ENCODE assay signal across 17 cellular contexts in the genomic region with DNA sequence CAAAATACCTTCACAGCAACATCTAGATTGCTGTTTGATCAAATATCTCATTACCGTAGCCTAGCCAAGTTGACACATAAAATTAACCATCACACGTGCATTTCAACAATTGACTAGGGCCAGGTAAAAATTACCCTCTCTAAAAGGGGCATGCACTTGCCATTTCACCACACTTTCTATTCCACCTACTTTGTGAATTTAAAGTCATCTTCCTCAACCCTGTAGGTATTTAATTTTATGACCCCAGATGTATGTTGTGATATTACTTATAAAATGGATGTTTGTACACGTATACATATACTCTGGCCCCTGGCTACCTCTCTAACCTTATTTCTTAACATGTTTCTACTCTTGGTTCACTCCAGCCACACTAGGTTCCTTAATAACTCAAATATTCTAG.
DNase-seq lines count a peak whose midpoint lies in the region; ATAC-seq and TF ChIP-seq lines count a peak whose summit lies in the region.
"Had no signal": no experiment of that assay in that cellular context is flagged by ENCODE, and none has a peak within 500 bp of the region (broad histone marks: within the 10 kb centered on the region; RNA-seq: fewer than 3 reads in every experiment).

No MANE protein-coding gene starts in this region.

- intact Hi-C loops in PC-3 (cut with micrococcal nuclease) (loop anchor here (5.0 kb wide), 1 partner anchor 82 kb away; no protein-coding TSS in a partner anchor), prostate gland (cut with DNase I) (no loop called here)

- H3K4me2 ChIP-seq in PC-3 (ENCODE audit: low read length) = no peak overlapping the region

- no peak overlapping the region for H2AFZ ChIP-seq in PC-3 (ENCODE audit: low read length)
- H2AFZ ChIP-seq: GM23248 had no signal

- no peaks in the 10 kb centered on the region for H3K9me3 ChIP-seq in PC-3 (ENCODE audit: low read length)
- no peaks in the 10 kb centered on the region for H3K9me3 ChIP-seq in prostate gland

- POLR2A ChIA-PET in PC-3 (lab: Charles Lee; ENCODE audit: unreplicated experiment) = no interaction called here

- no peaks in the 10 kb centered on the region for H4K20me1 ChIP-seq in PC-3 (ENCODE audit: low read length)

- ATAC-seq in PC-3 (no peak), esophagus mucosa (no peak)
- ATAC-seq: CD8-positive, alpha-beta T cell; GM12878 had no signal

- H3K4me1 ChIP-seq in PC-3 (ENCODE audit: insufficient read depth, low read length) (peaks cover 24% of the 10 kb centered on the region), prostate gland (replicated peaks) (peaks cover 11% of the 10 kb centered on the region)

- no peaks in the 10 kb centered on the region for H3K36me3 ChIP-seq in PC-3 (ENCODE audit: low read depth, low read length)
- no peaks in the 10 kb centered on the region for H3K36me3 ChIP-seq in prostate gland

- no peaks in the 10 kb centered on the region for H3K79me2 ChIP-seq in PC-3 (ENCODE audit: low read length)

- DNase-seq in PC-3 (no peak), prostate gland (ENCODE audit: low spot score) (no peak), HPDE6-E6E7 (ENCODE audit: extremely low spot score) (no peak), NCI-H1048 (lab: John Stamatoyannopoulos, UW) (no peak)
- DNase-seq: C1 segment of cervical spinal cord; CD4-positive, CD25-positive, alpha-beta regulatory T cell; CD8-positive, alpha-beta T cell; DMS 273 treated with DMSO at 0.1 percent for 48 hours; DMS79; EL; GDM1; GM23248; H7; HCEC 1CT had no signal

- TF ChIP-seq POLR2A in prostate gland (IDR thresholded peaks at IDR 0.05) = no peak

- H3K4me3 ChIP-seq in PC-3 (ENCODE audit: low read length) = no peak overlapping the region
- H3K4me3 ChIP-seq in prostate gland = no peak overlapping the region
- H3K4me3 ChIP-seq: GM12878, GM23248 had no signal

- 68% methylated on average over 3 of the region's 3 CpGs for WGBS in prostate gland

- no TSS peak for BruUV-seq in PC-3 (replicated peaks; lab: Mats Ljungman, UMichigan)

- H3K9ac ChIP-seq in PC-3 (ENCODE audit: low read length) = no peak overlapping the region
- H3K9ac ChIP-seq: GM23248 had no signal

- H3K27ac ChIP-seq in C4-2B (peak overlapping the region; percentile 79; the same call in 1 of the 2 replicates), PC-3 (ENCODE audit: low read length) (peak overlapping the region; percentile 94; the same call in 1 of the 2 replicates), prostate gland (peak overlapping the region; percentile 64 to 75)
- H3K27ac ChIP-seq: GM23248 had no signal

- H3K9me2 ChIP-seq in PC-3 (replicated peaks; ENCODE audit: low read length) = no peaks in the 10 kb centered on the region

- H3F3A ChIP-seq in PC-3 (ENCODE audit: low read length, unreplicated experiment) = peaks cover 4% of the 10 kb centered on the region

- TF ChIP-seq CTCF in C4-2B (conservative IDR thresholded peaks at IDR 0.05) (no peak), PC-3 (conservative IDR thresholded peaks at IDR 0.05; ENCODE audit: low read depth, low read length) (no peak), prostate gland (IDR thresholded peaks at IDR 0.05) (no peak)

- H3K27me3 ChIP-seq in PC-3 (ENCODE audit: low read length) = no peaks in the 10 kb centered on the region
- H3K27me3 ChIP-seq in prostate gland (replicated peaks; ENCODE audit: insufficient read depth) = no peaks in the 10 kb centered on the region

- CTCF ChIA-PET in PC-3 (lab: Charles Lee) = no interaction called here
